Comparison of ENCODE assay signal across 11 cellular contexts in the genomic region with DNA sequence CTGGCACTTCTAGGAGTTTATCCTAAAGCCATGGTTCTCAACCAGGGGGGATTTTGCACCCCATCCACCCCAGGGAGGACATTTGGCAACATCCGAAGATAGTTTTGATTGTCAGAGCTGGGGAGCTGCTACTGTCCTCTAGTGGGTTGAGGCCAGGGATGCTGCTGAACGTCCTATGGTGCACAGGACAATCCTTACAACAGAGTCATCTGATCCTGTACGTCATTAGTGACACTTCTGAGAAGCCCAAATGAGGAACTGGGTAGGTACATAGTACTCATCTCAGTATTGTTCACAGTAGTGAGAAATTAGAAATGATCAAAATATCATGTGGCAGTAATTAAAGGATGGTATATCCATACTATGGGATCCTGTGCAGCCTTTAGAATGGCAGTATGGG.
DNase-seq lines count a peak whose midpoint lies in the region; ATAC-seq and TF ChIP-seq lines count a peak whose summit lies in the region.
"Had no signal": no experiment of that assay in that cellular context is flagged by ENCODE, and none has a peak within 500 bp of the region (broad histone marks: within the 10 kb centered on the region; RNA-seq: fewer than 3 reads in every experiment).

No MANE protein-coding gene starts in this region.

- peaks cover 18% of the 10 kb centered on the region for H3K4me1 ChIP-seq in OCI-LY7 (ENCODE audit: insufficient read depth, low read length, poor library complexity, severe bottlenecking)

- DNase-seq in naive B cell = peak; percentile 79
- no peak for DNase-seq in activated CD8-positive, alpha-beta memory T cell treated with anti-CD3 and anti-CD28 coated beads, Interleukin-2, amount 10 ng/mL, durations not matched to agents 7 days and 5 days
- DNase-seq in AG08395 (ENCODE audit: low spot score) = no peak
- DNase-seq in OCI-LY7 (ENCODE audit: low spot score) = no peak
- DNase-seq in stimulated activated CD8-positive, alpha-beta memory T cell treated with anti-CD3 and anti-CD28 coated beads, Interleukin-4, amount 100 ng/mL, for 48 hours = no peak
- DNase-seq: activated CD4-positive, alpha-beta T cell treated with anti-CD3 and anti-CD28 coated beads for 4 hours; NCI-H187 treated with DMSO at 0.1 percent for 48 hours had no signal

- no peaks in the 10 kb centered on the region for H3K79me2 ChIP-seq in OCI-LY7 (ENCODE audit: insufficient read depth, low read depth, low read length)

- peaks cover 34% of the 10 kb centered on the region for H3K36me3 ChIP-seq in OCI-LY7 (ENCODE audit: insufficient read depth, low read length)
- H3K36me3 ChIP-seq: cardiac muscle cell had no signal

- intact Hi-C loops in OCI-LY7 (cut with micrococcal nuclease; ENCODE audit: unreplicated experiment) = loop anchor here (5.0 kb wide), 1 partner anchor 165 kb away; no protein-coding TSS in a partner anchor

- no peak overlapping the region for H3K4me2 ChIP-seq in OCI-LY7 (ENCODE audit: low read length)

- peaks cover 21% of the 10 kb centered on the region for H3K9me3 ChIP-seq in OCI-LY7 (ENCODE audit: low read length)

- no peaks in the 10 kb centered on the region for H3K9me2 ChIP-seq in OCI-LY7 (ENCODE audit: insufficient read depth, low read length)

- H3K36me3 Mint-ChIP-seq in naive B cell = peaks cover 18 to 33% of the 10 kb centered on the region in 2 donors
- peaks cover 61% of the 10 kb centered on the region for H3K36me3 Mint-ChIP-seq in activated CD8-positive, alpha-beta memory T cell treated with anti-CD3 and anti-CD28 coated beads, Interleukin-2, amount 10 ng/mL, durations not matched to agents 7 days and 5 days

- peak overlapping the region in 4 of 8 donors; percentile 5 to 70 (median 48) for H3K4me3 Mint-ChIP-seq in naive B cell
- no peak overlapping the region for H3K4me3 Mint-ChIP-seq in activated CD8-positive, alpha-beta memory T cell treated with anti-CD3 and anti-CD28 coated beads, Interleukin-2, amount 10 ng/mL, durations not matched to agents 7 days and 5 days

- no peaks in the 10 kb centered on the region for H4K20me1 ChIP-seq in OCI-LY7 (ENCODE audit: insufficient read depth, low read length)

- no peak for TF ChIP-seq CTCF in OCI-LY7 (conservative IDR thresholded peaks at IDR 0.05; ENCODE audit: low read length)

- peak overlapping the region; percentile 88 to 100 (median 98) for H3K27ac Mint-ChIP-seq in naive B cell
- H3K27ac Mint-ChIP-seq in activated CD8-positive, alpha-beta memory T cell treated with anti-CD3 and anti-CD28 coated beads, Interleukin-2, amount 10 ng/mL, durations not matched to agents 7 days and 5 days = no peak overlapping the region

- ATAC-seq in GM18520 (IDR thresholded peaks at IDR 0.05; ENCODE audit: unreplicated experiment) = peak; percentile 95
- ATAC-seq in GM21576 (IDR thresholded peaks at IDR 0.05; ENCODE audit: unreplicated experiment) = peak; percentile 81
- peak; percentile 87 for ATAC-seq in HG03457 (IDR thresholded peaks at IDR 0.05; ENCODE audit: unreplicated experiment)
- peak; percentile 84 to 86 for ATAC-seq in naive B cell (ENCODE audit: low read depth in 2 of 2)
- no peak for ATAC-seq in activated CD8-positive, alpha-beta memory T cell treated with anti-CD3 and anti-CD28 coated beads, Interleukin-2, amount 10 ng/mL, durations not matched to agents 7 days and 5 days

- no peaks in the 10 kb centered on the region for H3K27me3 Mint-ChIP-seq in naive B cell
- H3K27me3 Mint-ChIP-seq in activated CD8-positive, alpha-beta memory T cell treated with anti-CD3 and anti-CD28 coated beads, Interleukin-2, amount 10 ng/mL, durations not matched to agents 7 days and 5 days = no peaks in the 10 kb centered on the region

- POLR2A ChIA-PET in OCI-LY7 (lab: Charles Lee) = no interaction called here

- no peak overlapping the region for H2AFZ ChIP-seq in OCI-LY7 (ENCODE audit: low read length)

- H3K9me3 Mint-ChIP-seq in naive B cell = peaks cover 5 to 28% (median 13%) of the 10 kb centered on the region in 7 donors
- peaks cover 10% of the 10 kb centered on the region for H3K9me3 Mint-ChIP-seq in activated CD8-positive, alpha-beta memory T cell treated with anti-CD3 and anti-CD28 coated beads, Interleukin-2, amount 10 ng/mL, durations not matched to agents 7 days and 5 days (ENCODE audit: low read depth)

- BruUV-seq in OCI-LY7 (replicated peaks; lab: Mats Ljungman, UMichigan) = no TSS peak

- H3K27ac ChIP-seq in OCI-LY7 (ENCODE audit: low read depth, low read length, poor library complexity, severe bottlenecking) = no peak overlapping the region
- H3K27ac ChIP-seq: cardiac muscle cell had no signal

- no peak overlapping the region for H3K4me3 ChIP-seq in OCI-LY7 (ENCODE audit: low read depth, low read length, poor library complexity, severe bottlenecking)
- H3K4me3 ChIP-seq: cardiac muscle cell had no signal

- H3K4me1 Mint-ChIP-seq in naive B cell = peaks cover 38 to 80% (median 65%) of the 10 kb centered on the region in 3 donors
- H3K4me1 Mint-ChIP-seq in activated CD8-positive, alpha-beta memory T cell treated with anti-CD3 and anti-CD28 coated beads, Interleukin-2, amount 10 ng/mL, durations not matched to agents 7 days and 5 days = peaks cover 44% of the 10 kb centered on the region

- CTCF ChIA-PET in activated CD8-positive, alpha-beta memory T cell treated with anti-CD3 and anti-CD28 coated beads, Interleukin-2, amount 10 ng/mL, durations not matched to agents 7 days and 5 days (lab: Charles Lee) = no interaction called here
- CTCF ChIA-PET in OCI-LY7 (lab: Charles Lee; ENCODE audit: unreplicated experiment) = no interaction called here
